19 cellular contexts compared by ENCODE assay signal in genomic region chr6:28167068-28167467, GRCh38. TPM values are rescaled to one million over a fixed set of nuclear protein-coding genes. Genes with fewer than 3 reads are reported as not detected.
DNase-seq lines count a peak whose midpoint lies in the region; ATAC-seq, FAIRE-seq and TF ChIP-seq lines count a peak whose summit lies in the region.
"Had no signal": no experiment of that assay in that cellular context is flagged by ENCODE, and none has a peak within 500 bp of the region (broad histone marks: within the 10 kb centered on the region; RNA-seq: fewer than 3 reads in every experiment).

No MANE protein-coding gene starts in this region.

- no peaks in the 10 kb centered on the region for H3K27me3 ChIP-seq in bronchial epithelial cell (ENCODE audit: control insufficient read depth, insufficient read depth, low read length)
- H3K27me3 ChIP-seq: ascending aorta, BE2C had no signal

- peaks cover 2% of the 10 kb centered on the region for H3K27me3 Mint-ChIP-seq in activated naive CD8-positive, alpha-beta T cell treated with anti-CD3 and anti-CD28 coated beads, Interleukin-2, amount 50 U/mL, for 24 hours
- H3K27me3 Mint-ChIP-seq in activated T-helper 1 cell treated with anti-CD3 and anti-CD28 coated beads, Interleukin-12 subunit alpha, Interleukin-12 subunit beta, Interleukin-2, Interleukin-4 antibody, amounts not matched to agents 30 ng/mL and 10 ng/mL and 1 ng/mL, durations not matched to agents 14 hours and 24 hours and 36 hours (ENCODE audit: insufficient read depth) = no peaks in the 10 kb centered on the region
- H3K27me3 Mint-ChIP-seq: activated CD4-positive, alpha-beta T cell treated with anti-CD3 and anti-CD28 coated beads, Interleukin-2, amount 10 ng/mL, durations not matched to agents 24 days and 14 days; type B pancreatic cell had no signal

- H3K4me3 Mint-ChIP-seq in activated naive CD8-positive, alpha-beta T cell treated with anti-CD3 and anti-CD28 coated beads, Interleukin-2, amount 50 U/mL, for 24 hours = no peak overlapping the region
- H3K4me3 Mint-ChIP-seq in activated T-helper 1 cell treated with anti-CD3 and anti-CD28 coated beads, Interleukin-12 subunit alpha, Interleukin-12 subunit beta, Interleukin-2, Interleukin-4 antibody, amounts not matched to agents 30 ng/mL and 10 ng/mL and 1 ng/mL, durations not matched to agents 14 hours and 24 hours and 36 hours = no peak overlapping the region
- H3K4me3 Mint-ChIP-seq: activated CD4-positive, alpha-beta T cell treated with anti-CD3 and anti-CD28 coated beads, Interleukin-2, amount 10 ng/mL, durations not matched to agents 24 days and 14 days; naive thymus-derived CD4-positive, alpha-beta T cell; type B pancreatic cell had no signal

- TF ChIP-seq CTCF in AG10803 (conservative IDR thresholded peaks at IDR 0.05; ENCODE audit: low read length) (no peak), bronchial epithelial cell (IDR thresholded peaks at IDR 0.05; ENCODE audit: insufficient read depth, low read length, severe bottlenecking) (no peak)

- DNase-seq in AG10803 (ENCODE audit: low read depth) (peak; percentile 86), LHCN-M2 (ENCODE audit: low read depth) (peak; percentile 75), bronchial epithelial cell (ENCODE audit: low read depth) (peak; percentile 77), kidney tubule cell (ENCODE audit: low spot score) (peak; percentile 99), NOMO-1 (lab: John Stamatoyannopoulos, UW; ENCODE audit: unreplicated experiment in 2 of 2) (no peak)
- no peak for DNase-seq in activated naive CD8-positive, alpha-beta T cell treated with anti-CD3 and anti-CD28 coated beads, Interleukin-2, amount 50 U/mL, for 24 hours
- DNase-seq in activated T-helper 1 cell treated with anti-CD3 and anti-CD28 coated beads, Interleukin-12 subunit alpha, Interleukin-12 subunit beta, Interleukin-2, Interleukin-4 antibody, amounts not matched to agents 30 ng/mL and 10 ng/mL and 1 ng/mL, durations not matched to agents 14 hours and 24 hours and 36 hours (ENCODE audit: low spot score) = no peak
- DNase-seq: activated CD4-positive, alpha-beta T cell treated with anti-CD3 and anti-CD28 coated beads, Interleukin-2, amount 10 ng/mL, durations not matched to agents 24 days and 14 days; BE2C; DMS79 treated with DMSO at 0.1 percent for 48 hours; islet precursor cell; Kasumi-1; naive thymus-derived CD4-positive, alpha-beta T cell; NCI-H187; NCI-H526 treated with DMSO at 0.1 percent for 48 hours; stimulated activated CD4-positive, alpha-beta T cell treated with anti-CD3 and anti-CD28 coated beads, Interleukin-1b, Interleukin-23, amount 100 ng/mL, for 48 hours had no signal

- H3K27ac Mint-ChIP-seq in activated naive CD8-positive, alpha-beta T cell treated with anti-CD3 and anti-CD28 coated beads, Interleukin-2, amount 50 U/mL, for 24 hours = no peak overlapping the region
- no peak overlapping the region for H3K27ac Mint-ChIP-seq in activated T-helper 1 cell treated with anti-CD3 and anti-CD28 coated beads, Interleukin-12 subunit alpha, Interleukin-12 subunit beta, Interleukin-2, Interleukin-4 antibody, amounts not matched to agents 30 ng/mL and 10 ng/mL and 1 ng/mL, durations not matched to agents 14 hours and 24 hours and 36 hours
- H3K27ac Mint-ChIP-seq: activated CD4-positive, alpha-beta T cell treated with anti-CD3 and anti-CD28 coated beads, Interleukin-2, amount 10 ng/mL, durations not matched to agents 24 days and 14 days; naive thymus-derived CD4-positive, alpha-beta T cell; type B pancreatic cell had no signal

- H3K36me3 ChIP-seq in bronchial epithelial cell (ENCODE audit: control insufficient read depth, insufficient read depth, low read length) = no peaks in the 10 kb centered on the region
- H3K36me3 ChIP-seq: ascending aorta, BE2C had no signal

- peaks cover 10% of the 10 kb centered on the region for H3K36me3 Mint-ChIP-seq in activated naive CD8-positive, alpha-beta T cell treated with anti-CD3 and anti-CD28 coated beads, Interleukin-2, amount 50 U/mL, for 24 hours (ENCODE audit: low read depth)
- H3K36me3 Mint-ChIP-seq in activated T-helper 1 cell treated with anti-CD3 and anti-CD28 coated beads, Interleukin-12 subunit alpha, Interleukin-12 subunit beta, Interleukin-2, Interleukin-4 antibody, amounts not matched to agents 30 ng/mL and 10 ng/mL and 1 ng/mL, durations not matched to agents 14 hours and 24 hours and 36 hours (ENCODE audit: low read depth) = peaks cover 5% of the 10 kb centered on the region

- H3K4me1 Mint-ChIP-seq in activated naive CD8-positive, alpha-beta T cell treated with anti-CD3 and anti-CD28 coated beads, Interleukin-2, amount 50 U/mL, for 24 hours = peaks cover 4% of the 10 kb centered on the region
- no peaks in the 10 kb centered on the region for H3K4me1 Mint-ChIP-seq in activated T-helper 1 cell treated with anti-CD3 and anti-CD28 coated beads, Interleukin-12 subunit alpha, Interleukin-12 subunit beta, Interleukin-2, Interleukin-4 antibody, amounts not matched to agents 30 ng/mL and 10 ng/mL and 1 ng/mL, durations not matched to agents 14 hours and 24 hours and 36 hours (ENCODE audit: low read depth)

- H3K4me3 ChIP-seq in AG10803 (ENCODE audit: low read length) = no peak overlapping the region
- H3K4me3 ChIP-seq in bronchial epithelial cell (ENCODE audit: low read depth, low read length) = no peak overlapping the region
- H3K4me3 ChIP-seq: ascending aorta had no signal

- ATAC-seq in activated naive CD8-positive, alpha-beta T cell treated with anti-CD3 and anti-CD28 coated beads, Interleukin-2, amount 50 U/mL, for 24 hours = no peak
- no peak for ATAC-seq in GM18520 (IDR thresholded peaks at IDR 0.05; ENCODE audit: unreplicated experiment)
- ATAC-seq: naive thymus-derived CD4-positive, alpha-beta T cell had no signal

- H3K9me3 Mint-ChIP-seq in activated naive CD8-positive, alpha-beta T cell treated with anti-CD3 and anti-CD28 coated beads, Interleukin-2, amount 50 U/mL, for 24 hours = peaks cover 4% of the 10 kb centered on the region
- H3K9me3 Mint-ChIP-seq in activated T-helper 1 cell treated with anti-CD3 and anti-CD28 coated beads, Interleukin-12 subunit alpha, Interleukin-12 subunit beta, Interleukin-2, Interleukin-4 antibody, amounts not matched to agents 30 ng/mL and 10 ng/mL and 1 ng/mL, durations not matched to agents 14 hours and 24 hours and 36 hours = peaks cover 9% of the 10 kb centered on the region

- FAIRE-seq in bronchial epithelial cell (lab: Jason Lieb, UNC) = no peak

- intact Hi-C loops in activated T-helper 1 cell treated with anti-CD3 and anti-CD28 coated beads, Interleukin-12 subunit alpha, Interleukin-12 subunit beta, Interleukin-2, Interleukin-4 antibody, amounts not matched to agents 30 ng/mL and 10 ng/mL and 1 ng/mL, durations not matched to agents 14 hours and 24 hours and 36 hours (cut with micrococcal nuclease) = no loop called here

RNA-seq across cellular contexts. Expression of gene ZKSCAN8, which starts 25.4 kb away (rescaled TPM):
- total RNA-seq in LHCN-M2 (2014; rRNA removed) (12.6 and 15.0 TPM in 2 replicates), bronchial epithelial cell (6.4 and 9.7 TPM in 2 replicates)
- polyA plus RNA-seq in LHCN-M2 (2012) = 4.6 TPM
- 18.2 and 18.5 TPM in 2 replicates for total RNA-seq in activated T-helper 1 cell treated with anti-CD3 and anti-CD28 coated beads, Interleukin-12 subunit alpha, Interleukin-12 subunit beta, Interleukin-2, Interleukin-4 antibody, amounts not matched to agents 30 ng/mL and 10 ng/mL and 1 ng/mL, durations not matched to agents 14 hours and 24 hours and 36 hours

RNA-seq across cellular contexts. Expression of gene ZSCAN16, which starts 42.7 kb away (rescaled TPM):
- 1.0 and 2.2 TPM in 2 replicates for total RNA-seq in LHCN-M2 (2014; rRNA removed)
- polyA plus RNA-seq in LHCN-M2 (2012) = 1.1 TPM
- 9.5 and 11.1 TPM in 2 replicates for total RNA-seq in bronchial epithelial cell
- 4.8 TPM in 2 replicates for total RNA-seq in activated T-helper 1 cell treated with anti-CD3 and anti-CD28 coated beads, Interleukin-12 subunit alpha, Interleukin-12 subunit beta, Interleukin-2, Interleukin-4 antibody, amounts not matched to agents 30 ng/mL and 10 ng/mL and 1 ng/mL, durations not matched to agents 14 hours and 24 hours and 36 hours
- total RNA-seq: ascending aorta had no signal

RNA-seq across cellular contexts. Expression of gene ZSCAN9, which starts 58.0 kb away (rescaled TPM):
- 10.3 and 15.5 TPM in 2 replicates for total RNA-seq in LHCN-M2 (2014; rRNA removed)
- polyA plus RNA-seq in LHCN-M2 (2012) = 8.1 TPM
- total RNA-seq in bronchial epithelial cell = 12.1 and 14.3 TPM in 2 replicates
- 6.1 and 8.1 TPM in 2 replicates for total RNA-seq in activated T-helper 1 cell treated with anti-CD3 and anti-CD28 coated beads, Interleukin-12 subunit alpha, Interleukin-12 subunit beta, Interleukin-2, Interleukin-4 antibody, amounts not matched to agents 30 ng/mL and 10 ng/mL and 1 ng/mL, durations not matched to agents 14 hours and 24 hours and 36 hours

Comparison
In these comparisons a context has a peak if more than half of its experiments do, and no peak if none do; other contexts are left out.
1. DNase-seq: peak in AG10803 (single experiment), LHCN-M2 (single experiment), bronchial epithelial cell (single experiment) and kidney tubule cell (single experiment); none in NOMO-1 (0 of 2), activated naive CD8-positive, alpha-beta T cell treated with anti-CD3 and anti-CD28 coated beads, Interleukin-2, amount 50 U/mL, for 24 hours (single experiment) and activated T-helper 1 cell treated with anti-CD3 and anti-CD28 coated beads, Interleukin-12 subunit alpha, Interleukin-12 subunit beta, Interleukin-2, Interleukin-4 antibody, amounts not matched to agents 30 ng/mL and 10 ng/mL and 1 ng/mL, durations not matched to agents 14 hours and 24 hours and 36 hours (single experiment).